17 cellular contexts compared by ENCODE assay signal in genomic region chr5:107396351-107396690, GRCh38.
DNase-seq lines count a peak whose midpoint lies in the region; ATAC-seq and TF ChIP-seq lines count a peak whose summit lies in the region.
"Had no signal": no experiment of that assay in that cellular context is flagged by ENCODE, and none has a peak within 500 bp of the region (broad histone marks: within the 10 kb centered on the region; RNA-seq: fewer than 3 reads in every experiment).

No MANE protein-coding gene starts in this region.

- no peak overlapping the region for H3K27ac Mint-ChIP-seq in endothelial cell (ENCODE audit: unreplicated experiment)
- H3K27ac Mint-ChIP-seq: activated CD4-positive, alpha-beta T cell treated with anti-CD3 and anti-CD28 coated beads, Interleukin-2, amount 10 ng/mL, durations not matched to agents 24 days and 14 days; activated naive CD8-positive, alpha-beta T cell treated with anti-CD3 and anti-CD28 coated beads, Interleukin-2, amount 10 ng/mL, durations not matched to agents 7 days and 5 days; progenitor cell of endocrine pancreas had no signal

- ATAC-seq in GM21367 (IDR thresholded peaks at IDR 0.05; ENCODE audit: unreplicated experiment), result peak; percentile 33
- ATAC-seq in HG02938 (IDR thresholded peaks at IDR 0.05; ENCODE audit: unreplicated experiment), result peak; percentile 40
- ATAC-seq in HG03575 (IDR thresholded peaks at IDR 0.05; ENCODE audit: extremely low read depth, insufficient number of reproducible peaks, low FRiP score, unreplicated experiment), result peak; percentile 20
- ATAC-seq: left ventricle myocardium superior had no signal

- no peaks in the 10 kb centered on the region for H3K36me3 Mint-ChIP-seq in endothelial cell (ENCODE audit: low read depth, unreplicated experiment)
- H3K36me3 Mint-ChIP-seq: activated naive CD8-positive, alpha-beta T cell treated with anti-CD3 and anti-CD28 coated beads, Interleukin-2, amount 10 ng/mL, durations not matched to agents 7 days and 5 days had no signal

- H3K4me3 ChIP-seq in GM08714 (ENCODE audit: low read length), result peak overlapping the region; percentile 7; the same call in 1 of the 2 replicates
- H3K4me3 ChIP-seq: A549, colonic mucosa had no signal

- TF ChIP-seq CTCF in endothelial cell (IDR thresholded peaks at IDR 0.05; ENCODE audit: unreplicated experiment), result no peak

- DNase-seq in Kasumi-1 (lab: John Stamatoyannopoulos, UW) (no peak), putamen (ENCODE audit: low spot score) (no peak), endothelial cell (ENCODE audit: low spot score) (no peak), DMS53 (lab: John Stamatoyannopoulos, UW) (no peak)
- DNase-seq: activated CD4-positive, alpha-beta T cell treated with anti-CD3 and anti-CD28 coated beads, Interleukin-2, amount 10 ng/mL, durations not matched to agents 24 days and 14 days; activated naive CD8-positive, alpha-beta T cell treated with anti-CD3 and anti-CD28 coated beads, Interleukin-2, amount 10 ng/mL, durations not matched to agents 7 days and 5 days; colonic mucosa; KG1; left ventricle myocardium superior; NCI-H2171 treated with DMSO at 0.1 percent for 48 hours; SHP77 treated with DMSO at 0.1 percent for 48 hours had no signal

- no peaks in the 10 kb centered on the region for H3K27me3 Mint-ChIP-seq in endothelial cell (ENCODE audit: unreplicated experiment)
- H3K27me3 Mint-ChIP-seq: progenitor cell of endocrine pancreas had no signal

- H3K4me1 Mint-ChIP-seq in endothelial cell (ENCODE audit: unreplicated experiment), result peaks cover 15% of the 10 kb centered on the region
- H3K4me1 Mint-ChIP-seq: activated CD4-positive, alpha-beta T cell treated with anti-CD3 and anti-CD28 coated beads, Interleukin-2, amount 10 ng/mL, durations not matched to agents 24 days and 14 days; activated naive CD8-positive, alpha-beta T cell treated with anti-CD3 and anti-CD28 coated beads, Interleukin-2, amount 10 ng/mL, durations not matched to agents 7 days and 5 days had no signal

- no peaks in the 10 kb centered on the region for H3K9me3 Mint-ChIP-seq in endothelial cell (ENCODE audit: unreplicated experiment)
- H3K9me3 Mint-ChIP-seq: activated CD4-positive, alpha-beta T cell treated with anti-CD3 and anti-CD28 coated beads, Interleukin-2, amount 10 ng/mL, durations not matched to agents 24 days and 14 days; activated naive CD8-positive, alpha-beta T cell treated with anti-CD3 and anti-CD28 coated beads, Interleukin-2, amount 10 ng/mL, durations not matched to agents 7 days and 5 days had no signal

- no peak overlapping the region for H3K4me3 Mint-ChIP-seq in endothelial cell (ENCODE audit: unreplicated experiment)
- H3K4me3 Mint-ChIP-seq: activated CD4-positive, alpha-beta T cell treated with anti-CD3 and anti-CD28 coated beads, Interleukin-2, amount 10 ng/mL, durations not matched to agents 24 days and 14 days; activated naive CD8-positive, alpha-beta T cell treated with anti-CD3 and anti-CD28 coated beads, Interleukin-2, amount 10 ng/mL, durations not matched to agents 7 days and 5 days had no signal
